In genomic region chr10:11794566-11794965, GRCh38 we compare ENCODE assay signal across 16 cellular contexts. TPM values are rescaled to one million over a fixed set of nuclear protein-coding genes. Genes with fewer than 3 reads are reported as not detected.
DNase-seq lines count a peak whose midpoint lies in the region; ATAC-seq and TF ChIP-seq lines count a peak whose summit lies in the region.
"Had no signal": no experiment of that assay in that cellular context is flagged by ENCODE, and none has a peak within 500 bp of the region (broad histone marks: within the 10 kb centered on the region; RNA-seq: fewer than 3 reads in every experiment).

No MANE protein-coding gene starts in this region.

- H3K27me3 Mint-ChIP-seq in activated CD8-positive, alpha-beta T cell treated with anti-CD3 and anti-CD28 coated beads for 36 hours: peaks cover 3% of the 10 kb centered on the region

- H3K4me3 ChIP-seq in suprapubic skin: no peak overlapping the region

- intact Hi-C loops in activated CD8-positive, alpha-beta T cell treated with anti-CD3 and anti-CD28 coated beads for 36 hours (cut with micrococcal nuclease): no loop called here

- H3K4me1 ChIP-seq in suprapubic skin: no peaks in the 10 kb centered on the region

- DNase-seq in HK-2 (ENCODE audit: unreplicated experiment) (peak; percentile 18), RWPE1 (ENCODE audit: low spot score) (no peak), kidney tubule cell (ENCODE audit: low spot score) (peak; percentile 90), renal cortical epithelial cell (ENCODE audit: low read depth) (peak; percentile 83), suprapubic skin (ENCODE audit: low spot score in 2 of 2) (no peak), AG08396 (ENCODE audit: low spot score) (no peak)
- no peak for DNase-seq in activated CD8-positive, alpha-beta T cell treated with anti-CD3 and anti-CD28 coated beads for 36 hours
- DNase-seq: CD8-positive, alpha-beta T cell; H7; NCI-H1048; NCI-H1694; NCI-H2107; NCI-H345; NCI-H526 treated with DMSO at 0.1 percent for 48 hours; SIG-M5 had no signal

- no peaks in the 10 kb centered on the region for H3K4me1 Mint-ChIP-seq in activated CD8-positive, alpha-beta T cell treated with anti-CD3 and anti-CD28 coated beads for 36 hours (ENCODE audit: low read depth)

- no peak overlapping the region for H3K4me3 Mint-ChIP-seq in activated CD8-positive, alpha-beta T cell treated with anti-CD3 and anti-CD28 coated beads for 36 hours
- H3K4me3 Mint-ChIP-seq: CD8-positive, alpha-beta T cell had no signal

- H3K27me3 ChIP-seq in suprapubic skin: peaks cover 3% of the 10 kb centered on the region

- TF ChIP-seq POLR2A in suprapubic skin (IDR thresholded peaks at IDR 0.05): no peak

- CTCF ChIA-PET in RWPE1 (lab: Yijun Ruan, JAX): interaction anchor here (0.5 to 1.3 kb wide), 4 partner anchors 12 to 1530 kb away, joined by 3 to 6 read pairs (median 3); no protein-coding TSS in a partner anchor
- CTCF ChIA-PET in activated CD8-positive, alpha-beta T cell treated with anti-CD3 and anti-CD28 coated beads for 36 hours (lab: Charles Lee): interaction anchor here (1.4 to 8.2 kb wide), 4 partner anchors 12 to 279 kb away, joined by 3 to 40 read pairs (median 8); no protein-coding TSS in a partner anchor

- no peaks in the 10 kb centered on the region for H3K9me3 ChIP-seq in suprapubic skin

- H3K27ac Mint-ChIP-seq in activated CD8-positive, alpha-beta T cell treated with anti-CD3 and anti-CD28 coated beads for 36 hours: no peak overlapping the region
- H3K27ac Mint-ChIP-seq: CD8-positive, alpha-beta T cell had no signal

- POLR2A ChIA-PET in RWPE1 (lab: Yijun Ruan, JAX; ENCODE audit: low non-redundant PET): no interaction called here
- POLR2A ChIA-PET in activated CD8-positive, alpha-beta T cell treated with anti-CD3 and anti-CD28 coated beads for 36 hours (lab: Charles Lee): interaction anchor here (1.1 kb wide), 1 partner anchor 27 kb away, joined by 5 read pairs; no protein-coding TSS in a partner anchor

- no peaks in the 10 kb centered on the region for H3K36me3 Mint-ChIP-seq in activated CD8-positive, alpha-beta T cell treated with anti-CD3 and anti-CD28 coated beads for 36 hours (ENCODE audit: low read depth)
- H3K36me3 Mint-ChIP-seq: CD8-positive, alpha-beta T cell had no signal

- no peak for TF ChIP-seq EP300 in suprapubic skin (IDR thresholded peaks at IDR 0.05)

- H3K9me3 Mint-ChIP-seq in activated CD8-positive, alpha-beta T cell treated with anti-CD3 and anti-CD28 coated beads for 36 hours: peaks cover 2% of the 10 kb centered on the region
- H3K9me3 Mint-ChIP-seq: CD8-positive, alpha-beta T cell had no signal

- no peaks in the 10 kb centered on the region for H3K36me3 ChIP-seq in suprapubic skin

- ATAC-seq in activated CD8-positive, alpha-beta T cell treated with anti-CD3 and anti-CD28 coated beads for 36 hours: no peak
- no peak for ATAC-seq in GM18858 (IDR thresholded peaks at IDR 0.05; ENCODE audit: unreplicated experiment)
- ATAC-seq: CD8-positive, alpha-beta T cell had no signal

- 93% methylated on average over 5 of the region's 5 CpGs for WGBS in suprapubic skin

- H3K27ac ChIP-seq in RWPE1 (peak overlapping the region; percentile 77), suprapubic skin (no peak overlapping the region)

- TF ChIP-seq CTCF in RWPE1 (conservative IDR thresholded peaks at IDR 0.05; ENCODE audit: low read depth) (no peak), suprapubic skin (IDR thresholded peaks at IDR 0.05) (no peak)
- TF ChIP-seq CTCF in activated CD8-positive, alpha-beta T cell treated with anti-CD3 and anti-CD28 coated beads for 36 hours (IDR thresholded peaks at IDR 0.05): no peak

RNA-seq across cellular contexts. Expression of gene PROSER2, which starts 28.6 kb away (rescaled TPM):
- 60.9 and 84.9 TPM in 2 replicates for total RNA-seq in renal cortical epithelial cell
- total RNA-seq in activated CD8-positive, alpha-beta T cell treated with anti-CD3 and anti-CD28 coated beads for 36 hours: 1 to 10 TPM; 1.1 to 1.7 TPM
- total RNA-seq in suprapubic skin: 1 to 10 TPM; 5.6 to 8.5 (median 6.3) TPM

RNA-seq across cellular contexts. Expression of gene ECHDC3, which starts 52.4 kb away (rescaled TPM):
- total RNA-seq in renal cortical epithelial cell: 14.9 and 19.0 TPM in 2 replicates
- total RNA-seq in activated CD8-positive, alpha-beta T cell treated with anti-CD3 and anti-CD28 coated beads for 36 hours: 1 to 10 TPM; 1.1 to 1.7 TPM
- total RNA-seq in suprapubic skin: 10 to 100 TPM; 47.5 to 92.8 (median 76.6) TPM

Comparison
In these comparisons a context has a peak if more than half of its experiments do, and no peak if none do; other contexts are left out.
1. DNase-seq: peak in HK-2 (single experiment), kidney tubule cell (single experiment) and renal cortical epithelial cell (single experiment); none in RWPE1 (single experiment), activated CD8-positive, alpha-beta T cell treated with anti-CD3 and anti-CD28 coated beads for 36 hours (single experiment), suprapubic skin (0 of 2) and AG08396 (single experiment).